19 cellular contexts compared by ENCODE assay signal in genomic region chr3:51382076-51382745, GRCh38. TPM values are rescaled to one million over a fixed set of nuclear protein-coding genes. Genes with fewer than 3 reads are reported as not detected.
A peak's percentile ranks its signal among the peaks of the same experiment; 100 is the strongest.
DNase-seq lines count a peak whose midpoint lies in the region; ATAC-seq and TF ChIP-seq lines count a peak whose summit lies in the region.
"Had no signal": no experiment of that assay in that cellular context is flagged by ENCODE, and none has a peak within 500 bp of the region (broad histone marks: within the 10 kb centered on the region; RNA-seq: fewer than 3 reads in every experiment).

No MANE protein-coding gene starts in this region.

- intact Hi-C loops in activated T-helper 1 cell treated with anti-CD3 and anti-CD28 coated beads, Interleukin-12 subunit alpha, Interleukin-12 subunit beta, Interleukin-2, Interleukin-4 antibody, amounts not matched to agents 30 ng/mL and 10 ng/mL and 1 ng/mL, durations not matched to agents 14 hours and 24 hours and 36 hours (cut with micrococcal nuclease), result loop anchor here (10.0 kb wide), 1 partner anchor 673 kb away; the partner anchor contains the start of gene DUSP7
- intact Hi-C loops in CD8-positive, alpha-beta T cell (cut with DNase I, micrococcal nuclease), result loop anchor here in 1 of 2 experiments (10.0 kb wide), 1 partner anchor 1147 kb away; the partner anchor contains the start of gene GNAI2
- intact Hi-C loops in Caco-2 (cut with micrococcal nuclease; ENCODE audit: unreplicated experiment), result no loop called here

- H3K9me3 Mint-ChIP-seq in activated T-helper 1 cell treated with anti-CD3 and anti-CD28 coated beads, Interleukin-12 subunit alpha, Interleukin-12 subunit beta, Interleukin-2, Interleukin-4 antibody, amounts not matched to agents 30 ng/mL and 10 ng/mL and 1 ng/mL, durations not matched to agents 14 hours and 24 hours and 36 hours, result no peaks in the 10 kb centered on the region
- H3K9me3 Mint-ChIP-seq in neural crest cell (no peaks in the 10 kb centered on the region), Caco-2 (ENCODE audit: unreplicated experiment) (no peaks in the 10 kb centered on the region)
- H3K9me3 Mint-ChIP-seq in CD8-positive, alpha-beta T cell, result no peaks in the 10 kb centered on the region

- H3K36me3 ChIP-seq in H7 (replicated peaks; ENCODE audit: control insufficient read depth, insufficient read depth, low read length) (peaks cover 8% of the 10 kb centered on the region), Caco-2 (ENCODE audit: control insufficient read depth, insufficient read depth, low read length) (no peaks in the 10 kb centered on the region)
- no peaks in the 10 kb centered on the region for H3K36me3 ChIP-seq in CD8-positive, alpha-beta T cell (ENCODE audit: insufficient read depth, low read length)

- peaks cover 30% of the 10 kb centered on the region for H3K4me1 Mint-ChIP-seq in activated T-helper 1 cell treated with anti-CD3 and anti-CD28 coated beads, Interleukin-12 subunit alpha, Interleukin-12 subunit beta, Interleukin-2, Interleukin-4 antibody, amounts not matched to agents 30 ng/mL and 10 ng/mL and 1 ng/mL, durations not matched to agents 14 hours and 24 hours and 36 hours (ENCODE audit: low read depth)
- H3K4me1 Mint-ChIP-seq in neural crest cell, result peaks cover 34% of the 10 kb centered on the region
- H3K4me1 Mint-ChIP-seq in CD8-positive, alpha-beta T cell (ENCODE audit: low read depth), result peaks cover 40% of the 10 kb centered on the region
- H3K4me1 Mint-ChIP-seq in Caco-2 (ENCODE audit: low read depth, unreplicated experiment), result no peaks in the 10 kb centered on the region

- CTCF ChIA-PET in CD8-positive, alpha-beta T cell (lab: Charles Lee), result interaction anchor here (0.8 kb wide), 1 partner anchor 7 kb away, joined by 3 read pairs; no protein-coding TSS in a partner anchor
- CTCF ChIA-PET in Caco-2 (lab: Charles Lee), result no interaction called here

- H3K4me3 Mint-ChIP-seq in activated T-helper 1 cell treated with anti-CD3 and anti-CD28 coated beads, Interleukin-12 subunit alpha, Interleukin-12 subunit beta, Interleukin-2, Interleukin-4 antibody, amounts not matched to agents 30 ng/mL and 10 ng/mL and 1 ng/mL, durations not matched to agents 14 hours and 24 hours and 36 hours, result no peak overlapping the region
- H3K4me3 Mint-ChIP-seq in neural crest cell (peak overlapping the region; percentile 100), Caco-2 (ENCODE audit: unreplicated experiment) (no peak overlapping the region)
- no peak overlapping the region for H3K4me3 Mint-ChIP-seq in CD8-positive, alpha-beta T cell

- H3K27ac ChIP-seq in CD8-positive, alpha-beta T cell (ENCODE audit: low read depth, low read length), result no peak overlapping the region
- H3K27ac ChIP-seq: HL-60 had no signal

- H3K27me3 Mint-ChIP-seq in activated T-helper 1 cell treated with anti-CD3 and anti-CD28 coated beads, Interleukin-12 subunit alpha, Interleukin-12 subunit beta, Interleukin-2, Interleukin-4 antibody, amounts not matched to agents 30 ng/mL and 10 ng/mL and 1 ng/mL, durations not matched to agents 14 hours and 24 hours and 36 hours (ENCODE audit: insufficient read depth), result peaks cover 2% of the 10 kb centered on the region
- H3K27me3 Mint-ChIP-seq in neural crest cell (ENCODE audit: low read depth) (no peaks in the 10 kb centered on the region), Caco-2 (ENCODE audit: insufficient read depth, unreplicated experiment) (peaks cover 3% of the 10 kb centered on the region)
- no peaks in the 10 kb centered on the region for H3K27me3 Mint-ChIP-seq in CD8-positive, alpha-beta T cell (ENCODE audit: low read depth)

- peaks cover 22% of the 10 kb centered on the region for H3K36me3 Mint-ChIP-seq in activated T-helper 1 cell treated with anti-CD3 and anti-CD28 coated beads, Interleukin-12 subunit alpha, Interleukin-12 subunit beta, Interleukin-2, Interleukin-4 antibody, amounts not matched to agents 30 ng/mL and 10 ng/mL and 1 ng/mL, durations not matched to agents 14 hours and 24 hours and 36 hours (ENCODE audit: low read depth)
- H3K36me3 Mint-ChIP-seq in neural crest cell (ENCODE audit: low read depth) (peaks cover 7% of the 10 kb centered on the region), Caco-2 (ENCODE audit: insufficient read depth, unreplicated experiment) (peaks cover 22% of the 10 kb centered on the region)
- H3K36me3 Mint-ChIP-seq in CD8-positive, alpha-beta T cell, result peaks cover 11% of the 10 kb centered on the region

- BruUV-seq in Caco-2 (replicated peaks; lab: Mats Ljungman, UMichigan), result no TSS peak

- H3K27me3 ChIP-seq in H7 (ENCODE audit: control insufficient read depth, insufficient read depth, low read length) (no peaks in the 10 kb centered on the region), Caco-2 (replicated peaks; ENCODE audit: control insufficient read depth, insufficient read depth, low read length) (no peaks in the 10 kb centered on the region)
- no peaks in the 10 kb centered on the region for H3K27me3 ChIP-seq in CD8-positive, alpha-beta T cell (ENCODE audit: insufficient read depth, low read length)
- H3K27me3 ChIP-seq: BLaER1 had no signal

- no peaks in the 10 kb centered on the region for H3K9me3 ChIP-seq in CD8-positive, alpha-beta T cell (ENCODE audit: low read length)
- H3K9me3 ChIP-seq in Caco-2, result no peaks in the 10 kb centered on the region
- H3K9me3 ChIP-seq: BLaER1 had no signal

- peak overlapping the region; percentile 44 for H3K27ac Mint-ChIP-seq in activated T-helper 1 cell treated with anti-CD3 and anti-CD28 coated beads, Interleukin-12 subunit alpha, Interleukin-12 subunit beta, Interleukin-2, Interleukin-4 antibody, amounts not matched to agents 30 ng/mL and 10 ng/mL and 1 ng/mL, durations not matched to agents 14 hours and 24 hours and 36 hours
- H3K27ac Mint-ChIP-seq in neural crest cell (ENCODE audit: unreplicated experiment) (no peak overlapping the region), Caco-2 (ENCODE audit: unreplicated experiment) (no peak overlapping the region)
- H3K27ac Mint-ChIP-seq in CD8-positive, alpha-beta T cell, result no peak overlapping the region

- ATAC-seq in CD8-positive, alpha-beta T cell, result no peak
- ATAC-seq: GM12878 had no signal

- peak; percentile 26 for DNase-seq in activated CD4-positive, CD25-positive, alpha-beta regulatory T cell treated with anti-CD3 and anti-CD28 coated beads, Interleukin-2, amount 50 U/mL, for 72 hours
- DNase-seq in activated CD4-positive, CD25-positive, alpha-beta regulatory T cell (lab: John Stamatoyannopoulos, UW), result no peak
- DNase-seq in H7, result peak; percentile 65
- DNase-seq in activated T-helper 1 cell treated with anti-CD3 and anti-CD28 coated beads, Interleukin-12 subunit alpha, Interleukin-12 subunit beta, Interleukin-2, Interleukin-4 antibody, amounts not matched to agents 30 ng/mL and 10 ng/mL and 1 ng/mL, durations not matched to agents 14 hours and 24 hours and 36 hours (ENCODE audit: low spot score), result no peak
- no peak for DNase-seq in neural crest cell (ENCODE audit: low read depth, low spot score)
- no peak for DNase-seq in CD8-positive, alpha-beta T cell
- no peak for DNase-seq in NCI-H1694 (lab: John Stamatoyannopoulos, UW)
- DNase-seq in Caco-2, result no peak
- DNase-seq: 8988T; COR-L47; DMS53; NCI-H1436; NCI-H2081 treated with DMSO at 0.1 percent for 48 hours; NCI-H524 treated with DMSO at 0.1 percent for 48 hours; NK-92 treated with Interleukin-12 subunit alpha and Interleukin-12 subunit beta, amount 100 ng/mL, for 24 hours; OCI-M1 had no signal

- peaks cover 40% of the 10 kb centered on the region for H3K4me1 ChIP-seq in CD8-positive, alpha-beta T cell (ENCODE audit: insufficient read depth, low read length)
- H3K4me1 ChIP-seq in Caco-2, result peaks cover 20% of the 10 kb centered on the region

- TF ChIP-seq CTCF in neural crest cell (conservative IDR thresholded peaks at IDR 0.05) (no peak), Caco-2 (IDR thresholded peaks at IDR 0.05; ENCODE audit: insufficient read depth in 1 of 2, low read depth in 1 of 2, low read length in 1 of 2, severe bottlenecking in 1 of 2, unreplicated experiment in 1 of 2) (no peak)
- TF ChIP-seq CTCF in CD8-positive, alpha-beta T cell (IDR thresholded peaks at IDR 0.05), result no peak

- POLR2A ChIA-PET in CD8-positive, alpha-beta T cell (lab: Charles Lee), result no interaction called here
- POLR2A ChIA-PET in Caco-2 (lab: Charles Lee), result no interaction called here

- H3K4me3 ChIP-seq in H7 (ENCODE audit: insufficient read depth, low read depth, low read length), result no peak overlapping the region
- no peak overlapping the region for H3K4me3 ChIP-seq in CD8-positive, alpha-beta T cell (ENCODE audit: low read depth, low read length)
- no peak overlapping the region for H3K4me3 ChIP-seq in Caco-2 (ENCODE audit: low read depth, low read length)
- H3K4me3 ChIP-seq: BLaER1, GM12878 had no signal

RNA-seq across cellular contexts. Expression of gene MANF, which starts 2.9 kb away (rescaled TPM):
- 82.7 and 84.0 TPM in 2 replicates for total RNA-seq in H7 (2014; rRNA removed; shearing (Covaris generic))
- total RNA-seq in activated T-helper 1 cell treated with anti-CD3 and anti-CD28 coated beads, Interleukin-12 subunit alpha, Interleukin-12 subunit beta, Interleukin-2, Interleukin-4 antibody, amounts not matched to agents 30 ng/mL and 10 ng/mL and 1 ng/mL, durations not matched to agents 14 hours and 24 hours and 36 hours, result 200 and 208 TPM in 2 replicates
- total RNA-seq in neural crest cell (114 TPM in 2 replicates), Caco-2 (2022) (94.5 and 102 TPM in 2 replicates)
- total RNA-seq in CD8-positive, alpha-beta T cell, result 10 to 100 TPM; 32.2 to 35.0 TPM

RNA-seq across cellular contexts. Expression of gene RBM15B, which starts 8.9 kb away (rescaled TPM):
- 29.3 and 30.0 TPM in 2 replicates for total RNA-seq in H7 (2014; rRNA removed; shearing (Covaris generic))
- 38.5 and 39.6 TPM in 2 replicates for total RNA-seq in activated T-helper 1 cell treated with anti-CD3 and anti-CD28 coated beads, Interleukin-12 subunit alpha, Interleukin-12 subunit beta, Interleukin-2, Interleukin-4 antibody, amounts not matched to agents 30 ng/mL and 10 ng/mL and 1 ng/mL, durations not matched to agents 14 hours and 24 hours and 36 hours
- 78.8 and 79.4 TPM in 2 replicates for total RNA-seq in neural crest cell
- 10 to 100 TPM; 29.5 to 29.8 TPM for total RNA-seq in CD8-positive, alpha-beta T cell
- total RNA-seq in Caco-2 (2022), result 32.3 and 33.7 TPM in 2 replicates

Comparison
In these comparisons a context has a peak if more than half of its experiments do, and no peak if none do; other contexts are left out.
1. DNase-seq: peak in activated CD4-positive, CD25-positive, alpha-beta regulatory T cell treated with anti-CD3 and anti-CD28 coated beads, Interleukin-2, amount 50 U/mL, for 72 hours (single experiment) and H7 (single experiment); none in activated CD4-positive, CD25-positive, alpha-beta regulatory T cell (0 of 4), activated T-helper 1 cell treated with anti-CD3 and anti-CD28 coated beads, Interleukin-12 subunit alpha, Interleukin-12 subunit beta, Interleukin-2, Interleukin-4 antibody, amounts not matched to agents 30 ng/mL and 10 ng/mL and 1 ng/mL, durations not matched to agents 14 hours and 24 hours and 36 hours (single experiment), neural crest cell (single experiment), CD8-positive, alpha-beta T cell (0 of 7), NCI-H1694 (single experiment) and Caco-2 (0 of 2).